ENCODE assay signal across 8 cellular contexts in the genomic region with DNA sequence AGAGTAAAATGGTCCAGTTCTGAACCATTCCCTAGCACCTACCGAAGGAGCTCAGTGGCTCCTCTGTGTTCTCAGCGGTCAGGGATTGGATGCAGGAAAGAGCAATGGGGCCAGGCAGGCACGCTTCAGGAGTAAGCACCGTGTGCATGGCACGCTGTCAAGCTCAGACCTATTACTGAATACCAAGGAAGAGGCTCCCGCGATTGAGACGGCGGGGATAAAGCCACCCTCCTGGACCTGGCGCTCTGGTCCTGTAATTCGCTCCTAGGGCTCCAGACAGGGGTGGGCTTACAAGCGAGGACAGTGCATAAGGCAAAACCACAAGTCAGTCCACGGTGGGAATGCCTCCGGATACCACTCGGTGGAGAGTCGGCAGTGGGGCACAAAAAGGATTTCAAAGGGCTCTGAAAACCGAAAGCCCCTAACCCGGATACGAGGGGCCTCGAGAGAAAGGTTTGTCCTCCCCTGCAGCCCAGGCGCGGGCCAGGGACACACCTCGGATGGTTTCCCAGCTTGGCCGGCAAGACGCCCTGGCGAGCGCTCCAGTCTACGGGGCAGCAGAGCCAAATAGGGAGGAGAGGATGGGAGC. TPM values are rescaled to one million over a fixed set of nuclear protein-coding genes. Genes with fewer than 3 reads are reported as not detected.
A peak's percentile ranks its signal among the peaks of the same experiment; 100 is the strongest.
DNase-seq lines count a peak whose midpoint lies in the region; ATAC-seq and TF ChIP-seq lines count a peak whose summit lies in the region.

No MANE protein-coding gene starts in this region.

- no peaks in the 10 kb centered on the region for H3K27me3 ChIP-seq in stomach

- DNase-seq in EH (ENCODE audit: low read depth) (peak; percentile 55), SK-N-MC (ENCODE audit: low read depth, low spot score) (no peak), dedifferentiated amniotic fluid mesenchymal stem cell (ENCODE audit: extremely low spot score) (peak; percentile 49), left lobe of liver (ENCODE audit: low spot score) (peak; percentile 54), stomach (peak; percentile 67), OCI-M2 (lab: John Stamatoyannopoulos, UW; ENCODE audit: unreplicated experiment) (no peak)

- H3K9me3 ChIP-seq in SK-N-MC (ENCODE audit: low read depth, low read length) (no peaks in the 10 kb centered on the region), stomach (no peaks in the 10 kb centered on the region)

- H3K4me3 ChIP-seq in SK-N-MC = peak overlapping the region; percentile 86
- H3K4me3 ChIP-seq in stomach = peak overlapping the region; percentile 76 to 90 (median 78)

- peaks cover 12 to 43% (median 26%) of the 10 kb centered on the region in 4 donors for H3K4me1 ChIP-seq in stomach

- TF ChIP-seq CTCF in stomach (IDR thresholded peaks at IDR 0.05) = no peak

- no peak for TF ChIP-seq POLR2A in stomach (IDR thresholded peaks at IDR 0.05)

- peak overlapping the region; percentile 76 for H3K9ac ChIP-seq in SK-N-MC (ENCODE audit: insufficient read length)

- H3K36me3 ChIP-seq in SK-N-MC (ENCODE audit: insufficient read depth, low read length) (0 out of 2 replicates have a peak, but pooled peaks cover 4% of the 10 kb centered on the region), stomach (no peaks in the 10 kb centered on the region)

- no peak for TF ChIP-seq EP300 in stomach (IDR thresholded peaks at IDR 0.05)

- WGBS in stomach, 5 donors = 13 to 20% (median 15%) methylated on average over 28 of the region's 28 CpGs

- no peak overlapping the region for H3K27ac ChIP-seq in SK-N-MC
- peak overlapping the region; percentile 84 to 96 (median 92) for H3K27ac ChIP-seq in stomach

- peak; percentile 4 for ATAC-seq in HG03196 (IDR thresholded peaks at IDR 0.05; ENCODE audit: unreplicated experiment)
- ATAC-seq in left lobe of liver = peak; percentile 79
- no peak for ATAC-seq in HG02840 (IDR thresholded peaks at IDR 0.05; ENCODE audit: low FRiP score, unreplicated experiment)

- intact Hi-C loops in stomach (cut with DNase I; ENCODE audit: low total_unique reads) = no loop called here

RNA-seq across cellular contexts. Expression of gene OXCT1, which starts 1.0 kb away (rescaled TPM):
- total RNA-seq in left lobe of liver (0.75 TPM), stomach (10 to 100 TPM in 4 of 5 donors, 1 to 10 TPM in 1; 4.1 to 33.3 (median 11.6) TPM)
- 10 to 100 TPM; 13.7 to 16.4 (median 15.9) TPM for polyA plus RNA-seq in stomach

RNA-seq across cellular contexts. Expression of gene RIMOC1, which starts 34.9 kb away (rescaled TPM):
- 10.6 TPM for total RNA-seq in left lobe of liver
- 10 to 100 TPM in 3 of 5 donors, 1 to 10 TPM in 2; 5.8 to 33.8 (median 21.2) TPM for total RNA-seq in stomach
- polyA plus RNA-seq in stomach = 1 to 10 TPM; 5.6 to 7.3 (median 6.8) TPM

RNA-seq across cellular contexts. Expression of gene FBXO4, which starts 55.8 kb away (rescaled TPM):
- total RNA-seq in left lobe of liver = 5.6 TPM
- total RNA-seq in stomach = 10 to 100 TPM in 3 of 5 donors, not detected in 2; 21.0 to 35.2 (median 25.8) TPM
- 10 to 100 TPM in 1 of 3 donors, 1 to 10 TPM in 2; 9.2 to 12.7 (median 9.4) TPM for polyA plus RNA-seq in stomach

Comparison
In these comparisons a context has a peak if more than half of its experiments do, and no peak if none do; other contexts are left out.
1. DNase-seq: peak in EH (single experiment), dedifferentiated amniotic fluid mesenchymal stem cell (single experiment), left lobe of liver (single experiment) and stomach (single experiment); none in SK-N-MC (single experiment) and OCI-M2 (single experiment).